ENCODE assay signal across 17 cellular contexts in the genomic region with DNA sequence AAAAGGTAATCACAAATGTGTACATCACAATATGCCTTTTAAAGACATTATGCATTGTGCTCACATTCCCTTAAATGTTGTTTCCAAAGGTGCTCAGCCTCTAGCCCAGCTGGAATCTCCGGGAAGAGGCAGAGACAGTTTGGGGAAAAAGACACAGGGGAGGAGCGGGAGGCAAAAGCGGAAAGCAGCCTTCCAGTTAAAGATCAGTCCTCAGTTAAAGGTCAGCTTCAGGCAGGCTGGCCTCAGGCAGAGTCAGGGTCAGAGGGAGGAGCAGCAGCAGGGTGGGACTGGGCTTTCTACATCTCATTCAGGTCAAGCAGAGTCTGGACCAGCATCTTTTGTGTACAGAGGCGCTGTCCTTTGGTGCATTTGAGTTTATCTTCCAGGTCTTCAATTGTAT. TPM values are rescaled to one million over a fixed set of nuclear protein-coding genes. Genes with fewer than 3 reads are reported as not detected.
DNase-seq lines count a peak whose midpoint lies in the region; ATAC-seq, FAIRE-seq and TF ChIP-seq lines count a peak whose summit lies in the region.
"Had no signal": no experiment of that assay in that cellular context is flagged by ENCODE, and none has a peak within 500 bp of the region (broad histone marks: within the 10 kb centered on the region; RNA-seq: fewer than 3 reads in every experiment).

No MANE protein-coding gene starts in this region.

- peak overlapping the region; percentile 33 for H3K27ac Mint-ChIP-seq in endothelial cell (ENCODE audit: unreplicated experiment)

- H3K36me3 ChIP-seq in Loucy (ENCODE audit: insufficient read depth, low read length) (no peaks in the 10 kb centered on the region), right lobe of liver (no peaks in the 10 kb centered on the region)
- H3K36me3 ChIP-seq: BE2C, HAP-1 had no signal

- H3K27me3 ChIP-seq in Loucy (ENCODE audit: insufficient read depth, low read length, poor library complexity, severe bottlenecking) (no peaks in the 10 kb centered on the region), right lobe of liver (no peaks in the 10 kb centered on the region)
- H3K27me3 ChIP-seq: BE2C had no signal

- no peak overlapping the region for H3K9ac ChIP-seq in Loucy (ENCODE audit: low read depth, low read length, poor library complexity, severe bottlenecking)
- H3K9ac ChIP-seq: SK-N-SH had no signal

- H3K4me2 ChIP-seq in Loucy (ENCODE audit: low read depth, low read length, poor library complexity, severe bottlenecking), result no peak overlapping the region
- H3K4me2 ChIP-seq: SK-N-SH had no signal

- peaks cover 11% of the 10 kb centered on the region for H3K27me3 Mint-ChIP-seq in endothelial cell (ENCODE audit: unreplicated experiment)

- 0 out of 2 replicates have a peak overlapping the region, but pooled peaks have one; percentile 12 for H2AFZ ChIP-seq in Loucy (ENCODE audit: low read length)

- TF ChIP-seq POLR2A in GM12892 (IDR thresholded peaks at IDR 0.05; ENCODE audit: low read depth, low read length) (no peak), right lobe of liver (IDR thresholded peaks at IDR 0.05) (no peak)

- H3K4me3 ChIP-seq in Loucy (ENCODE audit: low read length, poor library complexity, severe bottlenecking) (no peak overlapping the region), right lobe of liver (no peak overlapping the region)
- H3K4me3 ChIP-seq: HAP-1 had no signal

- H3K4me1 ChIP-seq in Loucy (ENCODE audit: insufficient read depth, low read length, poor library complexity, severe bottlenecking) (peaks cover 6% of the 10 kb centered on the region), right lobe of liver (peaks cover 0 to 25% (median 5%) of the 10 kb centered on the region in 4 donors)
- H3K4me1 ChIP-seq: BE2C had no signal

- TF ChIP-seq CTCF in Loucy (conservative IDR thresholded peaks at IDR 0.05; ENCODE audit: low read length) (no peak), endothelial cell (IDR thresholded peaks at IDR 0.05; ENCODE audit: unreplicated experiment) (no peak), right lobe of liver (IDR thresholded peaks at IDR 0.05) (no peak)

- peaks cover 19% of the 10 kb centered on the region for H3K36me3 Mint-ChIP-seq in endothelial cell (ENCODE audit: low read depth, unreplicated experiment)

- no peaks in the 10 kb centered on the region for H3K9me3 Mint-ChIP-seq in endothelial cell (ENCODE audit: unreplicated experiment)

- no peaks in the 10 kb centered on the region for H3K9me3 ChIP-seq in Loucy (ENCODE audit: insufficient read depth, low read depth, low read length)
- H3K9me3 ChIP-seq in right lobe of liver, result no peaks in the 10 kb centered on the region
- H3K9me3 ChIP-seq: BE2C, HAP-1, SK-N-SH had no signal

- no peak for DNase-seq in GM12892 (ENCODE audit: insufficient read length)
- DNase-seq in endothelial cell (ENCODE audit: low spot score), result no peak
- peak in 1 of 3 donors; percentile 29 for DNase-seq in right lobe of liver
- no peak for DNase-seq in OCI-M1 (lab: John Stamatoyannopoulos, UW)
- no peak for DNase-seq in activated CD8-positive, alpha-beta memory T cell treated with anti-CD3 and anti-CD28 coated beads for 24 hours
- DNase-seq in HCEC 1CT, result no peak
- DNase-seq in left cardiac atrium, result no peak
- DNase-seq: BE2C, EL, IMR-90, Karpas-422, NCI-H187, SIG-M5, SK-N-SH had no signal

- H3K27ac ChIP-seq in right lobe of liver, result no peak overlapping the region
- H3K27ac ChIP-seq: RWPE1 had no signal

- H3K4me3 Mint-ChIP-seq in endothelial cell (ENCODE audit: unreplicated experiment), result no peak overlapping the region

- WGBS in right lobe of liver (ENCODE audit: insufficient coverage, low coverage, low lambda C conversion rate, missing lambda C conversion rate), result 80% methylated on average over 3 of the region's 4 CpGs

- peak in 3 of 4 donors; percentile 55 to 59 (median 55) for ATAC-seq in right lobe of liver
- ATAC-seq in left cardiac atrium, result no peak

- peaks cover 58% of the 10 kb centered on the region for H3K4me1 Mint-ChIP-seq in endothelial cell (ENCODE audit: unreplicated experiment)

- H3K9me2 ChIP-seq in Loucy (replicated peaks; ENCODE audit: low read depth, low read length), result no peaks in the 10 kb centered on the region
- H3K9me2 ChIP-seq: SK-N-SH had no signal

- H3F3A ChIP-seq in Loucy (ENCODE audit: low read depth), result no peaks in the 10 kb centered on the region

- H3K79me2 ChIP-seq in Loucy (ENCODE audit: insufficient read depth, low read length), result no peaks in the 10 kb centered on the region

- H4K20me1 ChIP-seq in Loucy (ENCODE audit: insufficient read depth, low read length, poor library complexity, severe bottlenecking), result no peaks in the 10 kb centered on the region

- intact Hi-C loops in right lobe of liver (cut with DNase I), result no loop called here
- intact Hi-C loops in left cardiac atrium (cut with DNase I), result no loop called here

- FAIRE-seq in GM12892 (lab: Jason Lieb, UNC), result peak; percentile 14

RNA-seq across cellular contexts. Expression of a gene that starts 18.6 kb away (rescaled TPM):
- 61.1 TPM for polyA plus RNA-seq in GM12892 (2012; ENCODE audit: missing spikeins)
- 44.1 TPM for total RNA-seq in endothelial cell (ENCODE audit: unreplicated experiment)
- 10 to 100 TPM; 17.4 to 29.9 (median 22.4) TPM for total RNA-seq in right lobe of liver
- total RNA-seq in left cardiac atrium, result 10 to 100 TPM; 27.5 to 33.1 TPM

Comparison
In these comparisons a context has a peak if more than half of its experiments do, and no peak if none do; other contexts are left out.
1. ATAC-seq: peak in right lobe of liver (3 of 4); none in left cardiac atrium (0 of 2).